27 cellular contexts compared by ENCODE assay signal in genomic region chr20:63599396-63600050, GRCh38. TPM values are rescaled to one million over a fixed set of nuclear protein-coding genes. Genes with fewer than 3 reads are reported as not detected.
"Had no signal": no experiment of that assay in that cellular context is flagged by ENCODE, and none has a peak within 500 bp of the region (broad histone marks: within the 10 kb centered on the region; RNA-seq: fewer than 3 reads in every experiment).

No MANE protein-coding gene starts in this region.

- H3K27ac ChIP-seq: ascending aorta, brain microvascular endothelial cell, cardiac muscle cell, Peyer's patch, SJSA1 had no signal

- H3K27ac Mint-ChIP-seq: activated CD4-positive, alpha-beta T cell treated with anti-CD3 and anti-CD28 coated beads, Interleukin-2, amount 10 ng/mL, durations not matched to agents 24 days and 14 days; activated CD8-positive, alpha-beta memory T cell treated with anti-CD3 and anti-CD28 coated beads, Interleukin-2, amount 10 ng/mL, durations not matched to agents 7 days and 5 days; activated naive CD8-positive, alpha-beta T cell treated with anti-CD3 and anti-CD28 coated beads, Interleukin-2, amount 50 U/mL, for 24 hours; activated T-cell treated with anti-CD3 and anti-CD28 coated beads, Interleukin-2, amount 50 U/mL, for 24 hours; activated T-helper 1 cell treated with anti-CD3 and anti-CD28 coated beads, Interleukin-12 subunit alpha, Interleukin-12 subunit beta, Interleukin-2, Interleukin-4 antibody, amounts not matched to agents 30 ng/mL and 10 ng/mL and 1 ng/mL, durations not matched to agents 14 hours and 24 hours and 36 hours; T-helper 1 cell treated with Interleukin-12 subunit alpha and Interleukin-12 subunit beta and Interleukin-4 antibody, amounts not matched to agents 30 μg/mL and 1 μg/mL, for 36 hours; WTC11 had no signal

- ATAC-seq: activated CD8-positive, alpha-beta memory T cell treated with anti-CD3 and anti-CD28 coated beads, Interleukin-2, amount 10 ng/mL, durations not matched to agents 7 days and 5 days; activated naive CD8-positive, alpha-beta T cell treated with anti-CD3 and anti-CD28 coated beads, Interleukin-2, amount 50 U/mL, for 24 hours; WTC11 had no signal

- H3K9me3 ChIP-seq: ascending aorta, Peyer's patch, SJSA1 had no signal

- H3K4me1 ChIP-seq: Peyer's patch, SJSA1 had no signal

- DNase-seq: activated CD4-positive, alpha-beta T cell treated with anti-CD3 and anti-CD28 coated beads, Interleukin-2, amount 10 ng/mL, durations not matched to agents 24 days and 14 days; activated CD4-positive, alpha-beta T cell treated with anti-CD3 and anti-CD28 coated beads, Interleukin-2, amount 50 U/mL, for 48 hours; activated CD4-positive, CD25-positive, alpha-beta regulatory T cell treated with anti-CD3 and anti-CD28 coated beads, Interleukin-2, amount 50 U/mL, for 72 hours; activated CD8-positive, alpha-beta memory T cell treated with anti-CD3 and anti-CD28 coated beads, Interleukin-2, amount 10 ng/mL, durations not matched to agents 7 days and 5 days; activated effector memory CD4-positive, alpha-beta T cell treated with Interleukin-2 at 50 U/mL for 16 hours; activated naive CD4-positive, alpha-beta T cell; activated naive CD8-positive, alpha-beta T cell treated with anti-CD3 and anti-CD28 coated beads, Interleukin-2, amount 50 U/mL, for 24 hours; activated T-cell treated with anti-CD3 and anti-CD28 coated beads, Interleukin-2, amount 50 U/mL, for 24 hours; amniotic stem cell; cerebellar nuclear complex; MM.1S; NCI-H1417; NCI-H2029; NCI-H2107; NCI-H2171 treated with DMSO at 0.1 percent for 48 hours; NCI-H510A treated with DMSO at 0.1 percent for 48 hours; Peyer's patch; SHP77; T-helper 9 cell had no signal

- H3K4me3 ChIP-seq: ascending aorta, cardiac muscle cell, Peyer's patch, SJSA1 had no signal

- H3K4me3 Mint-ChIP-seq: activated CD4-positive, alpha-beta T cell treated with anti-CD3 and anti-CD28 coated beads, Interleukin-2, amount 10 ng/mL, durations not matched to agents 24 days and 14 days; activated CD8-positive, alpha-beta memory T cell treated with anti-CD3 and anti-CD28 coated beads, Interleukin-2, amount 10 ng/mL, durations not matched to agents 7 days and 5 days; activated naive CD8-positive, alpha-beta T cell treated with anti-CD3 and anti-CD28 coated beads, Interleukin-2, amount 50 U/mL, for 24 hours; activated T-cell treated with anti-CD3 and anti-CD28 coated beads, Interleukin-2, amount 50 U/mL, for 24 hours; activated T-helper 1 cell treated with anti-CD3 and anti-CD28 coated beads, Interleukin-12 subunit alpha, Interleukin-12 subunit beta, Interleukin-2, Interleukin-4 antibody, amounts not matched to agents 30 ng/mL and 10 ng/mL and 1 ng/mL, durations not matched to agents 14 hours and 24 hours and 36 hours; T-helper 1 cell treated with Interleukin-12 subunit alpha and Interleukin-12 subunit beta and Interleukin-4 antibody, amounts not matched to agents 30 μg/mL and 1 μg/mL, for 36 hours; WTC11 had no signal

- H3K9me3 Mint-ChIP-seq: activated CD4-positive, alpha-beta T cell treated with anti-CD3 and anti-CD28 coated beads, Interleukin-2, amount 10 ng/mL, durations not matched to agents 24 days and 14 days; activated naive CD4-positive, alpha-beta T cell treated with anti-CD3 and anti-CD28 coated beads, Interleukin-2, amount 50 U/mL, for 72 hours; activated naive CD8-positive, alpha-beta T cell treated with anti-CD3 and anti-CD28 coated beads, Interleukin-2, amount 50 U/mL, for 24 hours; activated T-cell treated with anti-CD3 and anti-CD28 coated beads, Interleukin-2, amount 50 U/mL, for 24 hours; activated T-helper 1 cell treated with anti-CD3 and anti-CD28 coated beads, Interleukin-12 subunit alpha, Interleukin-12 subunit beta, Interleukin-2, Interleukin-4 antibody, amounts not matched to agents 30 ng/mL and 10 ng/mL and 1 ng/mL, durations not matched to agents 14 hours and 24 hours and 36 hours; T-helper 1 cell treated with Interleukin-12 subunit alpha and Interleukin-12 subunit beta and Interleukin-4 antibody, amounts not matched to agents 30 μg/mL and 1 μg/mL, for 36 hours; WTC11 had no signal

- H3K27me3 Mint-ChIP-seq: activated CD4-positive, alpha-beta T cell treated with anti-CD3 and anti-CD28 coated beads, Interleukin-2, amount 10 ng/mL, durations not matched to agents 24 days and 14 days; activated CD8-positive, alpha-beta memory T cell treated with anti-CD3 and anti-CD28 coated beads, Interleukin-2, amount 10 ng/mL, durations not matched to agents 7 days and 5 days; activated naive CD8-positive, alpha-beta T cell treated with anti-CD3 and anti-CD28 coated beads, Interleukin-2, amount 50 U/mL, for 24 hours; activated T-cell treated with anti-CD3 and anti-CD28 coated beads, Interleukin-2, amount 50 U/mL, for 24 hours had no signal

- H3K27me3 ChIP-seq: ascending aorta, brain microvascular endothelial cell, cardiac muscle cell, Peyer's patch, SJSA1 had no signal

- H3K4me1 Mint-ChIP-seq: activated naive CD8-positive, alpha-beta T cell treated with anti-CD3 and anti-CD28 coated beads, Interleukin-2, amount 50 U/mL, for 24 hours; WTC11 had no signal

RNA-seq across cellular contexts. Expression of gene FNDC11, which starts 45.6 kb away (rescaled TPM):
- total RNA-seq: ascending aorta had no signal

RNA-seq across cellular contexts. Expression of gene SRMS, which starts 52.0 kb away (rescaled TPM):
- total RNA-seq: activated CD4-positive, alpha-beta T cell treated with anti-CD3 and anti-CD28 coated beads, Interleukin-2, amount 10 ng/mL, durations not matched to agents 24 days and 14 days; activated CD8-positive, alpha-beta memory T cell treated with anti-CD3 and anti-CD28 coated beads, Interleukin-2, amount 10 ng/mL, durations not matched to agents 7 days and 5 days; activated naive CD4-positive, alpha-beta T cell treated with anti-CD3 and anti-CD28 coated beads, Interleukin-2, amount 50 U/mL, for 72 hours; activated T-helper 1 cell treated with anti-CD3 and anti-CD28 coated beads, Interleukin-12 subunit alpha, Interleukin-12 subunit beta, Interleukin-2, Interleukin-4 antibody, amounts not matched to agents 30 ng/mL and 10 ng/mL and 1 ng/mL, durations not matched to agents 14 hours and 24 hours and 36 hours; ascending aorta; cardiac muscle cell; Peyer's patch; SJSA1 had no signal
- polyA plus RNA-seq: cardiac muscle cell had no signal
